ENCODE assay signal across 14 cellular contexts in genomic region chr16:49129935-49130334, GRCh38.
DNase-seq lines count a peak whose midpoint lies in the region; ATAC-seq and TF ChIP-seq lines count a peak whose summit lies in the region.
"Had no signal": no experiment of that assay in that cellular context is flagged by ENCODE, and none has a peak within 500 bp of the region (broad histone marks: within the 10 kb centered on the region; RNA-seq: fewer than 3 reads in every experiment).

No MANE protein-coding gene starts in this region.

- H3K27ac Mint-ChIP-seq in naive thymus-derived CD8-positive, alpha-beta T cell, result no peak overlapping the region

- no peaks in the 10 kb centered on the region for H3K4me1 Mint-ChIP-seq in naive thymus-derived CD8-positive, alpha-beta T cell
- H3K4me1 Mint-ChIP-seq: CD4-positive, CD25-positive, alpha-beta regulatory T cell had no signal

- TF ChIP-seq CTCF in right atrium auricular region (IDR thresholded peaks at IDR 0.05), result no peak
- no peak for TF ChIP-seq CTCF in heart right ventricle (IDR thresholded peaks at IDR 0.05)

- 37 to 42% methylated on average over 1 of the region's 1 CpG for WGBS in heart right ventricle, 2 donors

- H3K9me3 ChIP-seq in right atrium auricular region, result no peaks in the 10 kb centered on the region
- H3K9me3 ChIP-seq in heart right ventricle, result peaks cover 0 to 9% (median 0%) of the 10 kb centered on the region in 11 donors
- H3K9me3 ChIP-seq: BLaER1 treated with 17β-estradiol and CSF1 and Interleukin-3, amounts not matched to agents 10 nM and 100 nM had no signal

- H3K9me3 Mint-ChIP-seq in naive thymus-derived CD8-positive, alpha-beta T cell, result peaks cover 0 to 8% (median 5%) of the 10 kb centered on the region in 9 donors

- H3K4me3 Mint-ChIP-seq in naive thymus-derived CD8-positive, alpha-beta T cell, result no peak overlapping the region
- H3K4me3 Mint-ChIP-seq: CD4-positive, CD25-positive, alpha-beta regulatory T cell had no signal

- no peak overlapping the region for H3K4me3 ChIP-seq in right atrium auricular region
- H3K4me3 ChIP-seq in heart right ventricle, result no peak overlapping the region
- H3K4me3 ChIP-seq: BLaER1 treated with 17β-estradiol and CSF1 and Interleukin-3, amounts not matched to agents 10 nM and 100 nM; GM23248 had no signal

- H3K4me1 ChIP-seq in right atrium auricular region (peaks cover 0 to 8% of the 10 kb centered on the region in 2 donors), heart right ventricle (peaks cover 0 to 15% (median 0%) of the 10 kb centered on the region in 9 donors)

- H3K27me3 ChIP-seq in right atrium auricular region, result no peaks in the 10 kb centered on the region
- no peaks in the 10 kb centered on the region for H3K27me3 ChIP-seq in heart right ventricle
- H3K27me3 ChIP-seq: BLaER1 treated with 17β-estradiol and CSF1 and Interleukin-3, amounts not matched to agents 10 nM and 100 nM had no signal

- POLR2A ChIA-PET in naive thymus-derived CD8-positive, alpha-beta T cell (lab: Charles Lee), result no interaction called here

- peak; percentile 91 for ATAC-seq in Right ventricle myocardium superior (ENCODE audit: poor library complexity)
- ATAC-seq in heart right ventricle, result peak; percentile 33 to 93 (median 74)
- ATAC-seq in naive thymus-derived CD8-positive, alpha-beta T cell, result no peak
- ATAC-seq: HCT116 had no signal

- H3K36me3 ChIP-seq in right atrium auricular region (no peaks in the 10 kb centered on the region), heart right ventricle (no peaks in the 10 kb centered on the region)
- H3K36me3 ChIP-seq: BLaER1 treated with 17β-estradiol and CSF1 and Interleukin-3, amounts not matched to agents 10 nM and 100 nM had no signal

- H3K27ac ChIP-seq in right atrium auricular region (no peak overlapping the region), heart right ventricle (peak overlapping the region in 1 of 10 donors; percentile 31)
- H3K27ac ChIP-seq: BLaER1 treated with 17β-estradiol and CSF1 and Interleukin-3, amounts not matched to agents 10 nM and 100 nM; GM23248 had no signal

- no peaks in the 10 kb centered on the region for H3K27me3 Mint-ChIP-seq in naive thymus-derived CD8-positive, alpha-beta T cell
- H3K27me3 Mint-ChIP-seq: CD4-positive, CD25-positive, alpha-beta regulatory T cell had no signal

- H3K36me3 Mint-ChIP-seq in naive thymus-derived CD8-positive, alpha-beta T cell, result no peaks in the 10 kb centered on the region
- H3K36me3 Mint-ChIP-seq: CD4-positive, CD25-positive, alpha-beta regulatory T cell had no signal

- DNase-seq in NCI-H1105 treated with DMSO at 0.1 percent for 48 hours (lab: John Stamatoyannopoulos, UW) (peak; percentile 8), NCI-H1105 (lab: John Stamatoyannopoulos, UW) (no peak), Right ventricle myocardium superior (peak; percentile 40), right atrium auricular region (ENCODE audit: low spot score) (no peak), heart right ventricle (peak in 1 of 2 donors; percentile 21), nucleus accumbens (lab: John Stamatoyannopoulos, UW) (no peak), SIG-M5 (lab: John Stamatoyannopoulos, UW) (no peak)
- DNase-seq in naive thymus-derived CD8-positive, alpha-beta T cell, result no peak
- DNase-seq: 8988T; CD4-positive, CD25-positive, alpha-beta regulatory T cell; DMS79; GM23248 had no signal

- intact Hi-C loops in Right ventricle myocardium superior (cut with DNase I) (no loop called here), heart right ventricle (cut with DNase I) (no loop called here)

Comparison
In these comparisons a context has a peak if more than half of its experiments do, and no peak if none do; other contexts are left out.
1. DNase-seq: peak in NCI-H1105 treated with DMSO at 0.1 percent for 48 hours (single experiment) and Right ventricle myocardium superior (single experiment); none in NCI-H1105 (single experiment), right atrium auricular region (single experiment), naive thymus-derived CD8-positive, alpha-beta T cell (0 of 10), nucleus accumbens (0 of 56) and SIG-M5 (single experiment).
2. ATAC-seq: peak in Right ventricle myocardium superior (single experiment) and heart right ventricle (8 of 8); none in naive thymus-derived CD8-positive, alpha-beta T cell (0 of 2).